8 cellular contexts compared by ENCODE assay signal in genomic region chr12:93377252-93377542, GRCh38. TPM values are rescaled to one million over a fixed set of nuclear protein-coding genes. Genes with fewer than 3 reads are reported as not detected.
DNase-seq lines count a peak whose midpoint lies in the region; ATAC-seq, FAIRE-seq and TF ChIP-seq lines count a peak whose summit lies in the region.

No MANE protein-coding gene starts in this region.

- no peak for TF ChIP-seq POLR2A in transverse colon (IDR thresholded peaks at IDR 0.05)

- peaks cover 6% of the 10 kb centered on the region for H3K36me3 Mint-ChIP-seq in activated CD4-positive, alpha-beta T cell treated with anti-CD3 and anti-CD28 coated beads, Interleukin-2, amount 10 ng/mL, durations not matched to agents 7 days and 5 days (ENCODE audit: low read depth)

- no peak overlapping the region for H3K27ac Mint-ChIP-seq in activated CD4-positive, alpha-beta T cell treated with anti-CD3 and anti-CD28 coated beads, Interleukin-2, amount 10 ng/mL, durations not matched to agents 7 days and 5 days

- in situ Hi-C loops in transverse colon (cut with MboI; ENCODE audit: low pct_ligation_motif_present in 1 of 4, low pct_unique_long_range_greater_than_20kb in 1 of 4, low sequenced_read_pairs in 3 of 4), result no loop called here

- 13 to 30% methylated on average over 13 of the region's 13 CpGs for WGBS in transverse colon (ENCODE audit: low coverage in 1 of 2), 2 donors

- CTCF ChIA-PET in activated CD4-positive, alpha-beta T cell treated with anti-CD3 and anti-CD28 coated beads, Interleukin-2, amount 10 ng/mL, durations not matched to agents 7 days and 5 days (lab: Charles Lee), result interaction anchor here (1.0 to 1.6 kb wide), 3 partner anchors 11 to 123 kb away, joined by 3 to 4 read pairs (median 4); no protein-coding TSS in a partner anchor

- H3K4me1 Mint-ChIP-seq in activated CD4-positive, alpha-beta T cell treated with anti-CD3 and anti-CD28 coated beads, Interleukin-2, amount 10 ng/mL, durations not matched to agents 7 days and 5 days, result peaks cover 36% of the 10 kb centered on the region

- FAIRE-seq in bronchial epithelial cell (lab: Jason Lieb, UNC), result no peak

- no peaks in the 10 kb centered on the region for H3K27me3 Mint-ChIP-seq in activated CD4-positive, alpha-beta T cell treated with anti-CD3 and anti-CD28 coated beads, Interleukin-2, amount 10 ng/mL, durations not matched to agents 7 days and 5 days

- H3K27ac ChIP-seq in lower lobe of right lung (peak overlapping the region; percentile 89), transverse colon (peak overlapping the region; percentile 98)

- intact Hi-C loops in lower lobe of right lung (cut with DNase I), result no loop called here
- intact Hi-C loops in transverse colon (cut with DNase I; ENCODE audit: low total_unique reads), result no loop called here

- DNase-seq in activated CD4-positive, alpha-beta T cell treated with anti-CD3 and anti-CD28 coated beads, Interleukin-2, amount 10 ng/mL, durations not matched to agents 7 days and 5 days, result no peak
- no peak for DNase-seq in activated CD4-positive, alpha-beta T cell treated with anti-CD3 and anti-CD28 coated beads for 4 hours
- DNase-seq in bronchial epithelial cell (ENCODE audit: low read depth) (no peak), lower lobe of right lung (no peak), transverse colon (no peak), UCSD-AML1 (lab: John Stamatoyannopoulos, UW; ENCODE audit: unreplicated experiment) (no peak), activated gamma-delta T cell treated with Interleukin-2 at 50 U/mL for 16 hours (no peak), HPDE6-E6E7 (ENCODE audit: extremely low spot score) (no peak)

- H3K27me3 ChIP-seq in bronchial epithelial cell (ENCODE audit: control insufficient read depth, insufficient read depth, low read length) (no peaks in the 10 kb centered on the region), lower lobe of right lung (ENCODE audit: low read depth) (no peaks in the 10 kb centered on the region), transverse colon (no peaks in the 10 kb centered on the region)

- POLR2A ChIA-PET in activated CD4-positive, alpha-beta T cell treated with anti-CD3 and anti-CD28 coated beads, Interleukin-2, amount 10 ng/mL, durations not matched to agents 7 days and 5 days (lab: Charles Lee), result interaction anchor here (0.6 to 0.7 kb wide), 2 partner anchors 21 to 360 kb away, joined by 3 to 4 read pairs; no protein-coding TSS in a partner anchor

- TF ChIP-seq CTCF in bronchial epithelial cell (IDR thresholded peaks at IDR 0.05; ENCODE audit: insufficient read depth, low read length, severe bottlenecking) (no peak), lower lobe of right lung (IDR thresholded peaks at IDR 0.05) (no peak), transverse colon (IDR thresholded peaks at IDR 0.05) (no peak)

- H3K4me3 ChIP-seq in bronchial epithelial cell (ENCODE audit: low read depth, low read length) (peak overlapping the region; percentile 55), lower lobe of right lung (peak overlapping the region; percentile 77), transverse colon (peak overlapping the region; percentile 27 to 98 (median 81))

- no peaks in the 10 kb centered on the region for H3K9me3 Mint-ChIP-seq in activated CD4-positive, alpha-beta T cell treated with anti-CD3 and anti-CD28 coated beads, Interleukin-2, amount 10 ng/mL, durations not matched to agents 7 days and 5 days

- H3K4me1 ChIP-seq in lower lobe of right lung (peaks cover 55% of the 10 kb centered on the region), transverse colon (peaks cover 15 to 59% (median 41%) of the 10 kb centered on the region in 4 donors)

- H3K36me3 ChIP-seq in bronchial epithelial cell (ENCODE audit: control insufficient read depth, insufficient read depth, low read length) (no peaks in the 10 kb centered on the region), lower lobe of right lung (no peaks in the 10 kb centered on the region), transverse colon (no peaks in the 10 kb centered on the region)

- H3K4me3 Mint-ChIP-seq in activated CD4-positive, alpha-beta T cell treated with anti-CD3 and anti-CD28 coated beads, Interleukin-2, amount 10 ng/mL, durations not matched to agents 7 days and 5 days, result peak overlapping the region; percentile 78

- ATAC-seq in lower lobe of right lung, result peak; percentile 44

- H3K9me3 ChIP-seq in lower lobe of right lung (no peaks in the 10 kb centered on the region), transverse colon (no peaks in the 10 kb centered on the region)

- no peak for TF ChIP-seq EP300 in transverse colon (IDR thresholded peaks at IDR 0.05; ENCODE audit: low read depth)

RNA-seq across cellular contexts. Expression of gene NUDT4, which starts 0.5 kb away (rescaled TPM):
- total RNA-seq in activated CD4-positive, alpha-beta T cell treated with anti-CD3 and anti-CD28 coated beads, Interleukin-2, amount 10 ng/mL, durations not matched to agents 7 days and 5 days, result 10 to 100 TPM; 37.8 to 41.0 TPM
- total RNA-seq in bronchial epithelial cell (34.2 and 49.4 TPM in 2 replicates), lower lobe of right lung (56.8 TPM), transverse colon (100 to 1,000 TPM in 2 of 4 donors, 10 to 100 TPM in 2; 65.3 to 111 (median 90.9) TPM)
